8 cellular contexts compared by ENCODE assay signal in genomic region chr4:183249854-183250253, GRCh38.
DNase-seq lines count a peak whose midpoint lies in the region; ATAC-seq and TF ChIP-seq lines count a peak whose summit lies in the region.

No MANE protein-coding gene starts in this region.

- POLR2A ChIA-PET in AG04449 (lab: Yijun Ruan, JAX): no interaction called here

- no peak for ATAC-seq in HG02981 (IDR thresholded peaks at IDR 0.05; ENCODE audit: unreplicated experiment)

- intact Hi-C loops in posterior vena cava (cut with DNase I): loop anchor here in 1 of 2 donors (5.0 kb wide), 1 partner anchor 173 kb away; no protein-coding TSS in a partner anchor

- no peak overlapping the region for H3K4me3 ChIP-seq in AG04449 (ENCODE audit: low read depth, low read length)
- no peak overlapping the region for H3K4me3 ChIP-seq in LNCaP clone FGC (ENCODE audit: low read depth, low read length)
- H3K4me3 ChIP-seq in kidney epithelial cell (ENCODE audit: low read depth, low read length): no peak overlapping the region

- TF ChIP-seq CTCF in AG04449 (IDR thresholded peaks at IDR 0.05; ENCODE audit: insufficient read depth, low read length, missing control alignments) (peak; percentile 43), GM10266 (IDR thresholded peaks at IDR 0.05; ENCODE audit: control insufficient read depth, insufficient read depth, low read depth, missing control alignments) (peak; percentile 30), LNCaP clone FGC (IDR thresholded peaks at IDR 0.05; ENCODE audit: control insufficient read depth, extremely low read depth, insufficient read depth) (peak; percentile 69), kidney epithelial cell (IDR thresholded peaks at IDR 0.05; ENCODE audit: insufficient read depth, low read length, poor library complexity, severe bottlenecking) (peak; percentile 45)

- peaks cover 1% of the 10 kb centered on the region for H3K36me3 ChIP-seq in kidney epithelial cell (ENCODE audit: control insufficient read depth, insufficient read depth, low read length)

- H3K27me3 ChIP-seq in kidney epithelial cell (ENCODE audit: control insufficient read depth, insufficient read depth, low read length): no peaks in the 10 kb centered on the region

- CTCF ChIA-PET in AG04449 (lab: Yijun Ruan, JAX): interaction anchor here (0.6 to 18.3 kb wide), 28 partner anchors 8 to 322 kb away, joined by 3 to 827 read pairs (median 4); partner anchors contain the start of gene WWC2

- no peak for DNase-seq in AG04449 (ENCODE audit: low read depth, low spot score)
- peak; percentile 9 for DNase-seq in GM10266 (ENCODE audit: extremely low spot score)
- DNase-seq in LNCaP clone FGC (ENCODE audit: low read depth): no peak
- DNase-seq in activated CD4-positive, alpha-beta T cell treated with anti-CD3 and anti-CD28 coated beads, Interleukin-2, amount 50 U/mL, for 48 hours: peak; percentile 5 to 25
- DNase-seq in kidney epithelial cell (ENCODE audit: low read depth): no peak
- no peak for DNase-seq in middle frontal gyrus (ENCODE audit: extremely low spot score, low spot score)
- DNase-seq in posterior vena cava (ENCODE audit: low spot score): no peak

Comparison
In these comparisons a context has a peak if more than half of its experiments do, and no peak if none do; other contexts are left out.
1. DNase-seq: peak in GM10266 (single experiment) and activated CD4-positive, alpha-beta T cell treated with anti-CD3 and anti-CD28 coated beads, Interleukin-2, amount 50 U/mL, for 48 hours (2 of 2); none in AG04449 (single experiment), LNCaP clone FGC (single experiment), kidney epithelial cell (single experiment), middle frontal gyrus (single experiment) and posterior vena cava (single experiment).
2. Peak in every context shown above with its lines, with median percentiles within 50 percentile points of each other: CTCF ChIP-seq.